ENCODE assay signal across 7 cellular contexts in genomic region chr18:4994710-4995109, GRCh38.
"Had no signal": no experiment of that assay in that cellular context is flagged by ENCODE, and none has a peak within 500 bp of the region (broad histone marks: within the 10 kb centered on the region; RNA-seq: fewer than 3 reads in every experiment).

No MANE protein-coding gene starts in this region.

- H3K9ac ChIP-seq: KMS-11 had no signal

- H3K27ac ChIP-seq: HL-60, KMS-11 had no signal

- FAIRE-seq: HTR-8/SVneo, K562 had no signal

- DNase-seq: IMR-90, KBM-7, KG1 had no signal

- H3K4me3 ChIP-seq: K562 had no signal

- H3K4me2 ChIP-seq: KMS-11 had no signal

- ATAC-seq: K562 had no signal
